In genomic region chr6:126063512-126064146, GRCh38 we compare ENCODE assay signal across 1 cellular context.
TF ChIP-seq lines count a peak whose summit lies in the region.

No MANE protein-coding gene starts in this region.

TF ChIP-seq in K562, 482 proteins besides CTCF, POLR2A, EP300 and RAD21 (continued from another document):
- TF ChIP-seq ZNF318 (IDR thresholded peaks at IDR 0.05; ENCODE audit: borderline replicate concordance in 1 of 2, low read depth in 1 of 2) (no peak), THAP12 (CRISPR knock-in tag; IDR thresholded peaks at IDR 0.05) (no peak), RNF2 (IDR thresholded peaks at IDR 0.05) (no peak), ERF (CRISPR knock-in tag; IDR thresholded peaks at IDR 0.05) (no peak), CEBPB (tag; IDR thresholded peaks at IDR 0.05) (no peak), DDX20 (tag; IDR thresholded peaks at IDR 0.05; ENCODE audit: low read depth) (no peak), SPI1 (IDR thresholded peaks at IDR 0.05; ENCODE audit: borderline replicate concordance, low read depth, low read length) (peak; percentile 54; the same call in 1 of the 2 replicates), CREB1 (IDR thresholded peaks at IDR 0.05) (no peak), CREB1 (CRISPR knock-in tag; IDR thresholded peaks at IDR 0.05) (no peak), ARID2 (IDR thresholded peaks at IDR 0.05) (no peak), TOE1 (IDR thresholded peaks at IDR 0.05; ENCODE audit: borderline replicate concordance) (no peak), TOE1 (CRISPR knock-in tag; IDR thresholded peaks at IDR 0.05; ENCODE audit: borderline replicate concordance, low read depth) (no peak)
- TF ChIP-seq, protein P1, sequence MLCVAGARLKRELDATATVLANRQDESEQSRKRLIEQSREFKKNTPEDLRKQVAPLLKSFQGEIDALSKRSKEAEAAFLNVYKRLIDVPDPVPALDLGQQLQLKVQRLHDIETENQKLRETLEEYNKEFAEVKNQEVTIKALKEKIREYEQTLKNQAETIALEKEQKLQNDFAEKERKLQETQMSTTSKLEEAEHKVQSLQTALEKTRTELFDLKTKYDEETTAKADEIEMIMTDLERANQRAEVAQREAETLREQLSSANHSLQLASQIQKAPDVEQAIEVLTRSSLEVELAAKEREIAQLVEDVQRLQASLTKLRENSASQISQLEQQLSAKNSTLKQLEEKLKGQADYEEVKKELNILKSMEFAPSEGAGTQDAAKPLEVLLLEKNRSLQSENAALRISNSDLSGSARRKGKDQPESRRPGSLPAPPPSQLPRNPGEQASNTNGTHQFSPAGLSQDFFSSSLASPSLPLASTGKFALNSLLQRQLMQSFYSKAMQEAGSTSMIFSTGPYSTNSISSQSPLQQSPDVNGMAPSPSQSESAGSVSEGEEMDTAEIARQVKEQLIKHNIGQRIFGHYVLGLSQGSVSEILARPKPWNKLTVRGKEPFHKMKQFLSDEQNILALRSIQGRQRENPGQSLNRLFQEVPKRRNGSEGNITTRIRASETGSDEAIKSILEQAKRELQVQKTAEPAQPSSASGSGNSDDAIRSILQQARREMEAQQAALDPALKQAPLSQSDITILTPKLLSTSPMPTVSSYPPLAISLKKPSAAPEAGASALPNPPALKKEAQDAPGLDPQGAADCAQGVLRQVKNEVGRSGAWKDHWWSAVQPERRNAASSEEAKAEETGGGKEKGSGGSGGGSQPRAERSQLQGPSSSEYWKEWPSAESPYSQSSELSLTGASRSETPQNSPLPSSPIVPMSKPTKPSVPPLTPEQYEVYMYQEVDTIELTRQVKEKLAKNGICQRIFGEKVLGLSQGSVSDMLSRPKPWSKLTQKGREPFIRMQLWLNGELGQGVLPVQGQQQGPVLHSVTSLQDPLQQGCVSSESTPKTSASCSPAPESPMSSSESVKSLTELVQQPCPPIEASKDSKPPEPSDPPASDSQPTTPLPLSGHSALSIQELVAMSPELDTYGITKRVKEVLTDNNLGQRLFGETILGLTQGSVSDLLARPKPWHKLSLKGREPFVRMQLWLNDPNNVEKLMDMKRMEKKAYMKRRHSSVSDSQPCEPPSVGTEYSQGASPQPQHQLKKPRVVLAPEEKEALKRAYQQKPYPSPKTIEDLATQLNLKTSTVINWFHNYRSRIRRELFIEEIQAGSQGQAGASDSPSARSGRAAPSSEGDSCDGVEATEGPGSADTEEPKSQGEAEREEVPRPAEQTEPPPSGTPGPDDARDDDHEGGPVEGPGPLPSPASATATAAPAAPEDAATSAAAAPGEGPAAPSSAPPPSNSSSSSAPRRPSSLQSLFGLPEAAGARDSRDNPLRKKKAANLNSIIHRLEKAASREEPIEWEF (CRISPR knock-in tag; IDR thresholded peaks at IDR 0.05), result no peak
